Comparison of ENCODE assay signal across 8 cellular contexts in genomic region chr9:121819511-121820231, GRCh38.
DNase-seq lines count a peak whose midpoint lies in the region; ATAC-seq and TF ChIP-seq lines count a peak whose summit lies in the region.
"Had no signal": no experiment of that assay in that cellular context is flagged by ENCODE, and none has a peak within 500 bp of the region (broad histone marks: within the 10 kb centered on the region; RNA-seq: fewer than 3 reads in every experiment).

No MANE protein-coding gene starts in this region.

- H3K9me3 ChIP-seq in ectodermal cell (ENCODE audit: control insufficient read depth, low read length), result no peaks in the 10 kb centered on the region
- no peaks in the 10 kb centered on the region for H3K9me3 ChIP-seq in osteoblast (ENCODE audit: low read depth, low read length)

- H3K79me2 ChIP-seq in osteoblast (ENCODE audit: insufficient read depth, low read length), result no peaks in the 10 kb centered on the region

- H3K27me3 ChIP-seq in ectodermal cell (ENCODE audit: control insufficient read depth, insufficient read depth, low read length, poor library complexity, severe bottlenecking) (no peaks in the 10 kb centered on the region), osteoblast (ENCODE audit: insufficient read depth, low read length) (no peaks in the 10 kb centered on the region)

- no peaks in the 10 kb centered on the region for H3K36me3 ChIP-seq in ectodermal cell (ENCODE audit: control insufficient read depth, insufficient read depth, low read length)
- H3K36me3 ChIP-seq in osteoblast (ENCODE audit: insufficient read depth, low read length), result no peaks in the 10 kb centered on the region

- no peak for TF ChIP-seq CTCF in osteoblast (IDR thresholded peaks at IDR 0.05; ENCODE audit: extremely low read depth, low read depth, low read length)

- 17 to 21% methylated on average over 19 of the region's 19 CpGs for WGBS in ectodermal cell, 2 experiments

- ATAC-seq in HG02981 (IDR thresholded peaks at IDR 0.05; ENCODE audit: unreplicated experiment) (no peak), GM21723 (IDR thresholded peaks at IDR 0.05; ENCODE audit: unreplicated experiment) (no peak), GM21360 (IDR thresholded peaks at IDR 0.05; ENCODE audit: unreplicated experiment) (no peak)
- ATAC-seq: Panc1 had no signal

- no peaks in the 10 kb centered on the region for H4K20me1 ChIP-seq in osteoblast (ENCODE audit: insufficient read depth, low read length)

- peak; percentile 27 for DNase-seq in GM04504 (ENCODE audit: low read depth)
- peak; percentile 87 to 88 for DNase-seq in NCI-H526 (lab: John Stamatoyannopoulos, UW)
- DNase-seq in osteoblast (ENCODE audit: insufficient read length, low spot score, missing footprints), result peak; percentile 95

- H3K27ac ChIP-seq in ectodermal cell (ENCODE audit: insufficient read depth, low read depth, low read length, poor library complexity, severe bottlenecking) (peak overlapping the region; percentile 74), osteoblast (ENCODE audit: low read depth, low read length) (no peak overlapping the region)

- peak overlapping the region; percentile 58 for H3K4me2 ChIP-seq in osteoblast (ENCODE audit: insufficient read depth, low read length)

- H3K4me1 ChIP-seq in ectodermal cell (ENCODE audit: control insufficient read depth, insufficient read depth, low read length), result peaks cover 64% of the 10 kb centered on the region
- peaks cover 2% of the 10 kb centered on the region for H3K4me1 ChIP-seq in osteoblast (ENCODE audit: insufficient read depth, low read length)

- peak overlapping the region; percentile 62 for H2AFZ ChIP-seq in osteoblast (ENCODE audit: low read length)

- no peak overlapping the region for H3K4me3 ChIP-seq in ectodermal cell (ENCODE audit: insufficient read depth, low read depth, low read length)
- peak overlapping the region; percentile 30 for H3K4me3 ChIP-seq in osteoblast (ENCODE audit: insufficient read depth, low read length)

Comparison
In these comparisons a context has a peak if more than half of its experiments do, and no peak if none do; other contexts are left out.
1. DNase-seq: peak in every context shown above with its lines; median percentile 95 in osteoblast; 88 in NCI-H526; 27 in GM04504.